Comparison of ENCODE assay signal across 2 cellular contexts in the genomic region with DNA sequence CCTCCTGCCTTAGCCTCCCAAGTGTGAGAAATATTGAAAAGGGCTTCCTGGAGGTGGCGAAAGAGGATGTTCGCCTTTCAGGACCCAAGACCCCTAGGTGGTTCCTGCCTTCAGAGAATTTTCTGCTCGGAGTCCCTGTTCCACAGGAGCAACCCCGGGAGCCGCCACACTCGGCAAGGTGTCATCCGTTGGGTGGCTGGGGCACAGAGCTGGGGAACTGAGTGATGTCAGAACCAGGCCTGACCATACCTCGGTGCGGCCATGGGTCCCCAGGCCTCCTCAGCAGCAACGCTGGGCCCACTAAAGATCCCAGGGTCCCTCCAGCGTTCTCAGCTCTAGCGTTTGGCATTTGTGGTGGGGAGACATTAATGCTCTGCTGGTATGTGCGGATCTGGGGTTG.
TF ChIP-seq lines count a peak whose summit lies in the region.

No MANE protein-coding gene starts in this region.

TF ChIP-seq in A549, 52 proteins besides CTCF, POLR2A, EP300 and RAD21:
- TF ChIP-seq SMC3 (IDR thresholded peaks at IDR 0.05) = no peak
- TF ChIP-seq RARB (CRISPR knock-in tag; IDR thresholded peaks at IDR 0.05) = no peak
- no peak for TF ChIP-seq SREBF2 (IDR thresholded peaks at IDR 0.05)
- no peak for TF ChIP-seq NR3C1 (IDR thresholded peaks at IDR 0.05)
- TF ChIP-seq NPAS2 (CRISPR knock-in tag; IDR thresholded peaks at IDR 0.05; ENCODE audit: borderline replicate concordance) = no peak
- TF ChIP-seq FOSL2 (IDR thresholded peaks at IDR 0.05) = no peak
- no peak for TF ChIP-seq FOSL2 (CRISPR knock-in tag; IDR thresholded peaks at IDR 0.05)
- no peak for TF ChIP-seq PHF8 (IDR thresholded peaks at IDR 0.05; ENCODE audit: borderline replicate concordance, low read depth)
- no peak for TF ChIP-seq RCOR1 (IDR thresholded peaks at IDR 0.05; ENCODE audit: low read depth, low read length)
- TF ChIP-seq E2F6 (IDR thresholded peaks at IDR 0.05; ENCODE audit: borderline replicate concordance, low read depth) = no peak
- no peak for TF ChIP-seq TP53 (CRISPR knock-in tag; IDR thresholded peaks at IDR 0.05)
- TF ChIP-seq, protein P1, sequence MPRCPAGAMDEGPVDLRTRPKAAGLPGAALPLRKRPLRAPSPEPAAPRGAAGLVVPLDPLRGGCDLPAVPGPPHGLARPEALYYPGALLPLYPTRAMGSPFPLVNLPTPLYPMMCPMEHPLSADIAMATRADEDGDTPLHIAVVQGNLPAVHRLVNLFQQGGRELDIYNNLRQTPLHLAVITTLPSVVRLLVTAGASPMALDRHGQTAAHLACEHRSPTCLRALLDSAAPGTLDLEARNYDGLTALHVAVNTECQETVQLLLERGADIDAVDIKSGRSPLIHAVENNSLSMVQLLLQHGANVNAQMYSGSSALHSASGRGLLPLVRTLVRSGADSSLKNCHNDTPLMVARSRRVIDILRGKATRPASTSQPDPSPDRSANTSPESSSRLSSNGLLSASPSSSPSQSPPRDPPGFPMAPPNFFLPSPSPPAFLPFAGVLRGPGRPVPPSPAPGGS (IDR thresholded peaks at IDR 0.05) = no peak
- TF ChIP-seq MAZ (IDR thresholded peaks at IDR 0.05; ENCODE audit: borderline replicate concordance, low read depth, low read length) = no peak
- TF ChIP-seq, protein P2, sequence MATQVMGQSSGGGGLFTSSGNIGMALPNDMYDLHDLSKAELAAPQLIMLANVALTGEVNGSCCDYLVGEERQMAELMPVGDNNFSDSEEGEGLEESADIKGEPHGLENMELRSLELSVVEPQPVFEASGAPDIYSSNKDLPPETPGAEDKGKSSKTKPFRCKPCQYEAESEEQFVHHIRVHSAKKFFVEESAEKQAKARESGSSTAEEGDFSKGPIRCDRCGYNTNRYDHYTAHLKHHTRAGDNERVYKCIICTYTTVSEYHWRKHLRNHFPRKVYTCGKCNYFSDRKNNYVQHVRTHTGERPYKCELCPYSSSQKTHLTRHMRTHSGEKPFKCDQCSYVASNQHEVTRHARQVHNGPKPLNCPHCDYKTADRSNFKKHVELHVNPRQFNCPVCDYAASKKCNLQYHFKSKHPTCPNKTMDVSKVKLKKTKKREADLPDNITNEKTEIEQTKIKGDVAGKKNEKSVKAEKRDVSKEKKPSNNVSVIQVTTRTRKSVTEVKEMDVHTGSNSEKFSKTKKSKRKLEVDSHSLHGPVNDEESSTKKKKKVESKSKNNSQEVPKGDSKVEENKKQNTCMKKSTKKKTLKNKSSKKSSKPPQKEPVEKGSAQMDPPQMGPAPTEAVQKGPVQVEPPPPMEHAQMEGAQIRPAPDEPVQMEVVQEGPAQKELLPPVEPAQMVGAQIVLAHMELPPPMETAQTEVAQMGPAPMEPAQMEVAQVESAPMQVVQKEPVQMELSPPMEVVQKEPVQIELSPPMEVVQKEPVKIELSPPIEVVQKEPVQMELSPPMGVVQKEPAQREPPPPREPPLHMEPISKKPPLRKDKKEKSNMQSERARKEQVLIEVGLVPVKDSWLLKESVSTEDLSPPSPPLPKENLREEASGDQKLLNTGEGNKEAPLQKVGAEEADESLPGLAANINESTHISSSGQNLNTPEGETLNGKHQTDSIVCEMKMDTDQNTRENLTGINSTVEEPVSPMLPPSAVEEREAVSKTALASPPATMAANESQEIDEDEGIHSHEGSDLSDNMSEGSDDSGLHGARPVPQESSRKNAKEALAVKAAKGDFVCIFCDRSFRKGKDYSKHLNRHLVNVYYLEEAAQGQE (IDR thresholded peaks at IDR 0.05) = no peak
- no peak for TF ChIP-seq KDM1A (IDR thresholded peaks at IDR 0.05; ENCODE audit: low read depth)
- no peak for TF ChIP-seq HOXB13 (CRISPR knock-in tag; IDR thresholded peaks at IDR 0.05; ENCODE audit: low read depth)
- TF ChIP-seq KDM5A (IDR thresholded peaks at IDR 0.05) = no peak
- TF ChIP-seq, protein P3, sequence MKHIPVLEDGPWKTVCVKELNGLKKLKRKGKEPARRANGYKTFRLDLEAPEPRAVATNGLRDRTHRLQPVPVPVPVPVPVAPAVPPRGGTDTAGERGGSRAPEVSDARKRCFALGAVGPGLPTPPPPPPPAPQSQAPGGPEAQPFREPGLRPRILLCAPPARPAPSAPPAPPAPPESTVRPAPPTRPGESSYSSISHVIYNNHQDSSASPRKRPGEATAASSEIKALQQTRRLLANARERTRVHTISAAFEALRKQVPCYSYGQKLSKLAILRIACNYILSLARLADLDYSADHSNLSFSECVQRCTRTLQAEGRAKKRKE (CRISPR knock-in tag; IDR thresholded peaks at IDR 0.05; ENCODE audit: low read depth) = no peak

TF ChIP-seq in H1, 55 proteins besides CTCF, POLR2A, EP300 and RAD21:
- TF ChIP-seq BRCA1 (IDR thresholded peaks at IDR 0.05; ENCODE audit: low read depth, low read length) (no peak), RFX5 (IDR thresholded peaks at IDR 0.05; ENCODE audit: borderline replicate concordance, low read depth, low read length) (no peak), ZNF274 (IDR thresholded peaks at IDR 0.05; ENCODE audit: borderline replicate concordance, extremely low read depth, low read length) (no peak), CBX5 (IDR thresholded peaks at IDR 0.05; ENCODE audit: low read depth, low read length) (no peak), SIN3A (conservative IDR thresholded peaks at IDR 0.05 in 1 of 2, IDR thresholded peaks at IDR 0.05 in 1 of 2; ENCODE audit: low read depth in 1 of 2, low read length in 2 of 2) (no peak), KDM5A (IDR thresholded peaks at IDR 0.05; ENCODE audit: low read length) (no peak), GTF2F1 (IDR thresholded peaks at IDR 0.05; ENCODE audit: borderline replicate concordance, low read depth, low read length) (no peak), ASH2L (IDR thresholded peaks at IDR 0.05; ENCODE audit: low read length) (no peak)
- TF ChIP-seq, protein P4, sequence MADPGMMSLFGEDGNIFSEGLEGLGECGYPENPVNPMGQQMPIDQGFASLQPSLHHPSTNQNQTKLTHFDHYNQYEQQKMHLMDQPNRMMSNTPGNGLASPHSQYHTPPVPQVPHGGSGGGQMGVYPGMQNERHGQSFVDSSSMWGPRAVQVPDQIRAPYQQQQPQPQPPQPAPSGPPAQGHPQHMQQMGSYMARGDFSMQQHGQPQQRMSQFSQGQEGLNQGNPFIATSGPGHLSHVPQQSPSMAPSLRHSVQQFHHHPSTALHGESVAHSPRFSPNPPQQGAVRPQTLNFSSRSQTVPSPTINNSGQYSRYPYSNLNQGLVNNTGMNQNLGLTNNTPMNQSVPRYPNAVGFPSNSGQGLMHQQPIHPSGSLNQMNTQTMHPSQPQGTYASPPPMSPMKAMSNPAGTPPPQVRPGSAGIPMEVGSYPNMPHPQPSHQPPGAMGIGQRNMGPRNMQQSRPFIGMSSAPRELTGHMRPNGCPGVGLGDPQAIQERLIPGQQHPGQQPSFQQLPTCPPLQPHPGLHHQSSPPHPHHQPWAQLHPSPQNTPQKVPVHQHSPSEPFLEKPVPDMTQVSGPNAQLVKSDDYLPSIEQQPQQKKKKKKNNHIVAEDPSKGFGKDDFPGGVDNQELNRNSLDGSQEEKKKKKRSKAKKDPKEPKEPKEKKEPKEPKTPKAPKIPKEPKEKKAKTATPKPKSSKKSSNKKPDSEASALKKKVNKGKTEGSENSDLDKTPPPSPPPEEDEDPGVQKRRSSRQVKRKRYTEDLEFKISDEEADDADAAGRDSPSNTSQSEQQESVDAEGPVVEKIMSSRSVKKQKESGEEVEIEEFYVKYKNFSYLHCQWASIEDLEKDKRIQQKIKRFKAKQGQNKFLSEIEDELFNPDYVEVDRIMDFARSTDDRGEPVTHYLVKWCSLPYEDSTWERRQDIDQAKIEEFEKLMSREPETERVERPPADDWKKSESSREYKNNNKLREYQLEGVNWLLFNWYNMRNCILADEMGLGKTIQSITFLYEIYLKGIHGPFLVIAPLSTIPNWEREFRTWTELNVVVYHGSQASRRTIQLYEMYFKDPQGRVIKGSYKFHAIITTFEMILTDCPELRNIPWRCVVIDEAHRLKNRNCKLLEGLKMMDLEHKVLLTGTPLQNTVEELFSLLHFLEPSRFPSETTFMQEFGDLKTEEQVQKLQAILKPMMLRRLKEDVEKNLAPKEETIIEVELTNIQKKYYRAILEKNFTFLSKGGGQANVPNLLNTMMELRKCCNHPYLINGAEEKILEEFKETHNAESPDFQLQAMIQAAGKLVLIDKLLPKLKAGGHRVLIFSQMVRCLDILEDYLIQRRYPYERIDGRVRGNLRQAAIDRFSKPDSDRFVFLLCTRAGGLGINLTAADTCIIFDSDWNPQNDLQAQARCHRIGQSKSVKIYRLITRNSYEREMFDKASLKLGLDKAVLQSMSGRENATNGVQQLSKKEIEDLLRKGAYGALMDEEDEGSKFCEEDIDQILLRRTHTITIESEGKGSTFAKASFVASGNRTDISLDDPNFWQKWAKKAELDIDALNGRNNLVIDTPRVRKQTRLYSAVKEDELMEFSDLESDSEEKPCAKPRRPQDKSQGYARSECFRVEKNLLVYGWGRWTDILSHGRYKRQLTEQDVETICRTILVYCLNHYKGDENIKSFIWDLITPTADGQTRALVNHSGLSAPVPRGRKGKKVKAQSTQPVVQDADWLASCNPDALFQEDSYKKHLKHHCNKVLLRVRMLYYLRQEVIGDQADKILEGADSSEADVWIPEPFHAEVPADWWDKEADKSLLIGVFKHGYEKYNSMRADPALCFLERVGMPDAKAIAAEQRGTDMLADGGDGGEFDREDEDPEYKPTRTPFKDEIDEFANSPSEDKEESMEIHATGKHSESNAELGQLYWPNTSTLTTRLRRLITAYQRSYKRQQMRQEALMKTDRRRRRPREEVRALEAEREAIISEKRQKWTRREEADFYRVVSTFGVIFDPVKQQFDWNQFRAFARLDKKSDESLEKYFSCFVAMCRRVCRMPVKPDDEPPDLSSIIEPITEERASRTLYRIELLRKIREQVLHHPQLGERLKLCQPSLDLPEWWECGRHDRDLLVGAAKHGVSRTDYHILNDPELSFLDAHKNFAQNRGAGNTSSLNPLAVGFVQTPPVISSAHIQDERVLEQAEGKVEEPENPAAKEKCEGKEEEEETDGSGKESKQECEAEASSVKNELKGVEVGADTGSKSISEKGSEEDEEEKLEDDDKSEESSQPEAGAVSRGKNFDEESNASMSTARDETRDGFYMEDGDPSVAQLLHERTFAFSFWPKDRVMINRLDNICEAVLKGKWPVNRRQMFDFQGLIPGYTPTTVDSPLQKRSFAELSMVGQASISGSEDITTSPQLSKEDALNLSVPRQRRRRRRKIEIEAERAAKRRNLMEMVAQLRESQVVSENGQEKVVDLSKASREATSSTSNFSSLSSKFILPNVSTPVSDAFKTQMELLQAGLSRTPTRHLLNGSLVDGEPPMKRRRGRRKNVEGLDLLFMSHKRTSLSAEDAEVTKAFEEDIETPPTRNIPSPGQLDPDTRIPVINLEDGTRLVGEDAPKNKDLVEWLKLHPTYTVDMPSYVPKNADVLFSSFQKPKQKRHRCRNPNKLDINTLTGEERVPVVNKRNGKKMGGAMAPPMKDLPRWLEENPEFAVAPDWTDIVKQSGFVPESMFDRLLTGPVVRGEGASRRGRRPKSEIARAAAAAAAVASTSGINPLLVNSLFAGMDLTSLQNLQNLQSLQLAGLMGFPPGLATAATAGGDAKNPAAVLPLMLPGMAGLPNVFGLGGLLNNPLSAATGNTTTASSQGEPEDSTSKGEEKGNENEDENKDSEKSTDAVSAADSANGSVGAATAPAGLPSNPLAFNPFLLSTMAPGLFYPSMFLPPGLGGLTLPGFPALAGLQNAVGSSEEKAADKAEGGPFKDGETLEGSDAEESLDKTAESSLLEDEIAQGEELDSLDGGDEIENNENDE (IDR thresholded peaks at IDR 0.05; ENCODE audit: insufficient replicate concordance, low read length) = no peak
TF ChIP-seq in H1: peak in this region for 0.
